Comparison of ENCODE assay signal across 8 cellular contexts in genomic region chr12:109998904-109999648, GRCh38. TPM values are rescaled to one million over a fixed set of nuclear protein-coding genes. Genes with fewer than 3 reads are reported as not detected.
DNase-seq lines count a peak whose midpoint lies in the region; ATAC-seq and TF ChIP-seq lines count a peak whose summit lies in the region.

Gene ANKRD13A (plus strand): TSS chr12:109999430. CDS start chr12:109999689, 259 bp downstream.

- peak within 1 kb of the TSS; percentile 99 for H3K4me2 ChIP-seq in PC-9

- H3K9me3 ChIP-seq in PC-9 (ENCODE audit: insufficient read depth, low read depth) = no peaks in the 10 kb centered on the region

- in situ Hi-C loops in KBM-7 (cut with MboI; ENCODE audit: low pct_unique_long_range_greater_than_20kb, low sequenced_read_pairs) = no loop called here

- no peaks in the 10 kb centered on the region for H3K9me2 ChIP-seq in PC-9 (ENCODE audit: insufficient read depth)

- H3K36me3 ChIP-seq in PC-9 (ENCODE audit: low read depth) = no peaks in the 10 kb centered on the region

- intact Hi-C loops in PC-9 (cut with micrococcal nuclease; ENCODE audit: unreplicated experiment) = loop anchor here (1.0 kb wide), 1 partner anchor 40 kb away; no protein-coding TSS in a partner anchor

- H2AFZ ChIP-seq in PC-9 = peak within 1 kb of the TSS; percentile 92

- peaks cover 33% of the 10 kb centered on the region; the same call in 1 of the 2 replicates for H3F3A ChIP-seq in PC-9 (ENCODE audit: insufficient read depth, low read depth)

- BruUV-seq in PC-9 (replicated peaks; lab: Mats Ljungman, UMichigan) = no TSS peak

- H3K79me2 ChIP-seq in PC-9 (ENCODE audit: low read depth) = peaks cover 41% of the 10 kb centered on the region

- DNase-seq in COR-L47 (lab: John Stamatoyannopoulos, UW) = peak; percentile 87
- peak; percentile 97 for DNase-seq in KBM-7
- DNase-seq in PC-9 = peak; percentile 76 to 84
- DNase-seq in activated T-cell treated with anti-CD3 and anti-CD28 coated beads, Interleukin-2, amount 50 U/mL, for 1 hour = peak; percentile 85
- DNase-seq in epithelial cell of proximal tubule (ENCODE audit: low read depth) = peak; percentile 74
- DNase-seq in mucosa of gallbladder (ENCODE audit: low spot score) = peak; percentile 91
- DNase-seq in stimulated activated CD8-positive, alpha-beta memory T cell treated with anti-CD3 and anti-CD28 coated beads, Interleukin-4, amount 100 ng/mL, for 24 hours (ENCODE audit: low read depth) = peak; percentile 70

- H3K27ac ChIP-seq in PC-9 = peak within 1 kb of the TSS; percentile 53; the same call in 1 of the 2 replicates

- POLR2A ChIA-PET in PC-9 (lab: Charles Lee; ENCODE audit: unreplicated experiment) = interaction anchor here (0.6 kb wide), 2 partner anchors 64 to 194 kb away, joined by 3 read pairs; no protein-coding TSS in a partner anchor

- CTCF ChIA-PET in PC-9 (lab: Charles Lee) = no interaction called here

- no peak for TF ChIP-seq CTCF in PC-9 (conservative IDR thresholded peaks at IDR 0.05)
- TF ChIP-seq CTCF in epithelial cell of proximal tubule (conservative IDR thresholded peaks at IDR 0.05; ENCODE audit: low read depth, low read length) = no peak

- peaks cover 55% of the 10 kb centered on the region for H3K4me1 ChIP-seq in PC-9 (replicated peaks; ENCODE audit: insufficient read depth)

- H4K20me1 ChIP-seq in PC-9 (ENCODE audit: insufficient read depth) = no peaks in the 10 kb centered on the region

- ATAC-seq in GM21528 (IDR thresholded peaks at IDR 0.05; ENCODE audit: low FRiP score, unreplicated experiment) = peak; percentile 44

- no peaks in the 10 kb centered on the region for H3K27me3 ChIP-seq in PC-9 (ENCODE audit: insufficient read depth, low read depth)

- H3K4me3 ChIP-seq in PC-9 (peak within 1 kb of the TSS; percentile 68), epithelial cell of proximal tubule (ENCODE audit: low read depth, low read length) (peak within 1 kb of the TSS; percentile 75)

RNA-seq across cellular contexts. Expression of gene ANKRD13A, which starts in this region (rescaled TPM):
- total RNA-seq in PC-9 (2021) = 61.8 and 66.9 TPM in 2 replicates
- total RNA-seq in epithelial cell of proximal tubule = 43.8 and 96.1 TPM in 2 replicates
- total RNA-seq in mucosa of gallbladder = 54.3 TPM

Comparison
In these comparisons a context has a peak if more than half of its experiments do, and no peak if none do; other contexts are left out.
1. Peak in every context shown above with its lines: DNase-seq, ATAC-seq, H3K4me3 ChIP-seq and H3K27ac ChIP-seq.